Comparison of ENCODE assay signal across 9 cellular contexts in the genomic region with DNA sequence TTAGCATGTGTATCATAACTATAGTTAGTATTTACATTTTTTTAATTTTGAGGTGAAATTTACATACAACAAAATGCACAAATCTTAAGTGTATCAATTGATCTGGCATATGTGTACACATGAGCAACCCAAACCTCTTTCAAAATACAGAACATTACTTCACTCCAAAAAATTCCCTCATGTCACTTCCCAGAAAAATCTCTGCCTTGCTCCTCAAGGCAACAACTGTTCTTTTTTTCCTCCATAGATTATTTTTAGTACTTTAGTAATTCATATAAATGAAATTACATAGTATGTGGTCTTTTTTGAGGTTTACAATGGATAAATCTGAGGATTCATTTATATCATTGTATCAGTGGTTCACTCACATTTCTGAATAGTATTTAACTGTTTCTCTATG.
"Had no signal": no experiment of that assay in that cellular context is flagged by ENCODE, and none has a peak within 500 bp of the region (broad histone marks: within the 10 kb centered on the region; RNA-seq: fewer than 3 reads in every experiment).

No MANE protein-coding gene starts in this region.

- H3K9me3 Mint-ChIP-seq: GM23338, H9 had no signal

- H3K4me3 ChIP-seq: GM23248, GM23338, HAP-1 had no signal

- H3K36me3 ChIP-seq: HAP-1 had no signal

- H2AFZ ChIP-seq: GM23248 had no signal

- H3K4me2 ChIP-seq: GM23338 had no signal

- DNase-seq: GM23248, GOT3, H7, H9, HCEC 1CT, HFFc6 had no signal

- H3K9me3 ChIP-seq: HAP-1 had no signal

- ATAC-seq: GM23338, HCT116 had no signal

- H3K4me1 ChIP-seq: HAP-1 had no signal

- H3K27ac ChIP-seq: GM23248 had no signal

- H3K9ac ChIP-seq: GM23248 had no signal

- H3K27ac Mint-ChIP-seq: GM23338, H9, HFFc6 had no signal

- H3K4me3 Mint-ChIP-seq: GM23338, H9, HFFc6 had no signal
